Comparison of ENCODE assay signal across 6 cellular contexts in genomic region chr2:208568203-208568602, GRCh38.
"Had no signal": no experiment of that assay in that cellular context is flagged by ENCODE, and none has a peak within 500 bp of the region (broad histone marks: within the 10 kb centered on the region; RNA-seq: fewer than 3 reads in every experiment).

No MANE protein-coding gene starts in this region.

- DNase-seq: IMR-90, KBM-7, KG1 had no signal

- H3K27ac ChIP-seq: HL-60 had no signal

- FAIRE-seq: HepG2, HTR-8/SVneo had no signal

- ATAC-seq: HepG2 had no signal
